1 cellular context compared by ENCODE assay signal in genomic region chr17:15261818-15262290, GRCh38.
TF ChIP-seq lines count a peak whose summit lies in the region.

No MANE protein-coding gene starts in this region.

TF ChIP-seq in SK-N-SH treated with all-trans-retinoic acid at 6 μM for 48 hours, 23 proteins besides CTCF, POLR2A, EP300 and RAD21 (continued from another document):
- no peak for TF ChIP-seq CREB5 (CRISPR knock-in tag; IDR thresholded peaks at IDR 0.05; ENCODE audit: low read depth)
- no peak for TF ChIP-seq BACH2 (CRISPR knock-in tag; IDR thresholded peaks at IDR 0.05; ENCODE audit: borderline replicate concordance)
